12 cellular contexts compared by ENCODE assay signal in the genomic region with DNA sequence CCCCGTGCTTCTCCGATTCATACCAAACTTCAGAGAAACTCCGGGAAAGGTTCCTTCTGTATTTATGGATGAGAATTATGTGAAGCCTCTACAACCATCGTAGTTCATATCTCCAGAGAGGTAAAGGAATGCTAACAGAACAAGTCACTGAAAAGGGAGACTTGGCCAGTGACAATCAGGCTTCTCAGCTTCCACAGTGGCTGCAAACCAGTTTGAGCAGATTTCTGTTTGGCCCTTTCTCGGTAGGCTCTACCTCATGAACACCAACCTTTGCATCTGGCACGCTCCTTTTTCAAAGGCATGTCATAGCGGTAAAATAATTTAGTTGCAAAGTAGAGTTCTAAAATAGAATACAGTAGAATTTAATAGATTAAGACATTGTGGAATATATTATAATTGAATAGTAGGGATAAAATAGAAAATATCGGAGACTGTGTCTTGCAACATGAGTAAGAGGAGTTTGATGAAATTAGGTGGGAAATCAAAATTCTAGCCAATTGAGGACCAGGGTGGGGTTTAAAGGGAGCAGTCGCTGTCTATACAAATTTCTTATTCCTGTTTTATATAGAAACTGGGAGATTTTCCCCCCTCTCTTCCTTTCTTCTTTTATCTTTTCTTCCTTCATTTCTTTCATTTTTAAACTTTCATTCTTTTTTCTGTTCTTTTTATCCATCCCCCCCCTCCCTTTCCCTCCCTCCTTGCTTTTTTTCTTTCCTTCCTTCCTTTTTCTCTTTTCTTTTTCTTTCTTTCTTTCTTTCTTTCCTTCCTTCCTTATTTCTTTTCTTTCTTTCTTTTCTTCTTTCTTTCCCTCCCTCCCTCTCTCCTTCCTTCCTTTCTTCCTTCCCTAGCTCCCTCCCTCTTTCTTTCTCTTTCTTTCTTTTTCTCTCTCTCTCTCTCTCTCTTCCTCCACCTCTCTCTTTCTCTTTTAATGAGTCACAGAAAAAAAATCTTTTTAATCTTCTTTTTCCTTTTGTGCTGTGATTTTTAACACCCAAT.
A peak's percentile ranks its signal among the peaks of the same experiment; 100 is the strongest.
DNase-seq lines count a peak whose midpoint lies in the region; ATAC-seq and TF ChIP-seq lines count a peak whose summit lies in the region.
"Had no signal": no experiment of that assay in that cellular context is flagged by ENCODE, and none has a peak within 500 bp of the region (broad histone marks: within the 10 kb centered on the region; RNA-seq: fewer than 3 reads in every experiment).

No MANE protein-coding gene starts in this region.

- TF ChIP-seq CTCF in lung (IDR thresholded peaks at IDR 0.05; ENCODE audit: control extremely low read depth, extremely low read depth) (no peak), tibial artery (IDR thresholded peaks at IDR 0.05) (no peak), heart left ventricle (IDR thresholded peaks at IDR 0.05) (no peak)

- 81 to 85% methylated on average over 9 of the region's 9 CpGs for WGBS in lung, 2 donors
- 80 to 87% (median 84%) methylated on average over 9 of the region's 9 CpGs for WGBS in heart left ventricle, 4 donors

- H3K27me3 ChIP-seq in lung (ENCODE audit: control insufficient read depth, insufficient read depth): no peaks in the 10 kb centered on the region
- H3K27me3 ChIP-seq in tibial artery: no peaks in the 10 kb centered on the region
- no peaks in the 10 kb centered on the region for H3K27me3 ChIP-seq in heart left ventricle
- H3K27me3 ChIP-seq: ovary had no signal

- H3K36me3 ChIP-seq in lung (ENCODE audit: control insufficient read depth in 2 of 2, insufficient read depth in 2 of 2, low read length in 2 of 2) (no peaks in the 10 kb centered on the region), tibial artery (no peaks in the 10 kb centered on the region), heart left ventricle (no peaks in the 10 kb centered on the region)
- H3K36me3 ChIP-seq: ovary had no signal

- H3K4me1 ChIP-seq in lung (ENCODE audit: control insufficient read depth in 2 of 2, insufficient read depth in 2 of 2, low read length in 2 of 2): peaks cover 0 to 1% of the 10 kb centered on the region in 2 donors
- peaks cover 0 to 28% (median 3%) of the 10 kb centered on the region in 4 donors for H3K4me1 ChIP-seq in tibial artery
- peaks cover 0 to 30% (median 0%) of the 10 kb centered on the region in 12 donors for H3K4me1 ChIP-seq in heart left ventricle

- no peak for DNase-seq in activated naive CD4-positive, alpha-beta T cell treated with anti-CD3 and anti-CD28 coated beads, Interleukin-2, amount 10 ng/mL, durations not matched to agents 7 days and 5 days
- no peak for DNase-seq in activated naive CD4-positive, alpha-beta T cell treated with anti-CD3 and anti-CD28 coated beads for 36 hours
- DNase-seq in lung (ENCODE audit: low spot score) (no peak), tibial artery (no peak), heart left ventricle (no peak), NCI-H2171 (lab: John Stamatoyannopoulos, UW) (no peak)
- DNase-seq: foreskin melanocyte, NCI-H526 treated with DMSO at 0.1 percent for 48 hours, ovary had no signal

- peaks cover 4% of the 10 kb centered on the region for H3K27me3 Mint-ChIP-seq in activated naive CD4-positive, alpha-beta T cell treated with anti-CD3 and anti-CD28 coated beads, Interleukin-2, amount 10 ng/mL, durations not matched to agents 7 days and 5 days
- no peaks in the 10 kb centered on the region for H3K27me3 Mint-ChIP-seq in activated naive CD4-positive, alpha-beta T cell treated with anti-CD3 and anti-CD28 coated beads for 36 hours (ENCODE audit: low read depth)
- H3K27me3 Mint-ChIP-seq in activated naive CD8-positive, alpha-beta T cell: no peaks in the 10 kb centered on the region

- H3K36me3 Mint-ChIP-seq in activated naive CD4-positive, alpha-beta T cell treated with anti-CD3 and anti-CD28 coated beads, Interleukin-2, amount 10 ng/mL, durations not matched to agents 7 days and 5 days: peaks cover 9% of the 10 kb centered on the region
- H3K36me3 Mint-ChIP-seq in activated naive CD4-positive, alpha-beta T cell treated with anti-CD3 and anti-CD28 coated beads for 36 hours (ENCODE audit: low read depth): no peaks in the 10 kb centered on the region
- no peaks in the 10 kb centered on the region for H3K36me3 Mint-ChIP-seq in activated naive CD8-positive, alpha-beta T cell

- intact Hi-C loops in activated naive CD4-positive, alpha-beta T cell treated with anti-CD3 and anti-CD28 coated beads for 36 hours (cut with micrococcal nuclease): loop anchor here (1.0 kb wide), 1 partner anchor 11 kb away; no protein-coding TSS in a partner anchor
- intact Hi-C loops in tibial artery (cut with DNase I; ENCODE audit: low total_unique reads): no loop called here
- intact Hi-C loops in heart left ventricle (cut with DNase I): no loop called here

- H3K4me3 ChIP-seq in lung: no peak overlapping the region
- no peak overlapping the region for H3K4me3 ChIP-seq in tibial artery
- no peak overlapping the region for H3K4me3 ChIP-seq in heart left ventricle
- H3K4me3 ChIP-seq: ovary had no signal

- H3K4me3 Mint-ChIP-seq in activated naive CD4-positive, alpha-beta T cell treated with anti-CD3 and anti-CD28 coated beads, Interleukin-2, amount 10 ng/mL, durations not matched to agents 7 days and 5 days: no peak overlapping the region
- H3K4me3 Mint-ChIP-seq in activated naive CD4-positive, alpha-beta T cell treated with anti-CD3 and anti-CD28 coated beads for 36 hours: no peak overlapping the region
- H3K4me3 Mint-ChIP-seq in activated naive CD8-positive, alpha-beta T cell: peak overlapping the region; percentile 17

- H3K27ac Mint-ChIP-seq in activated naive CD4-positive, alpha-beta T cell treated with anti-CD3 and anti-CD28 coated beads, Interleukin-2, amount 10 ng/mL, durations not matched to agents 7 days and 5 days: peak overlapping the region; percentile 82
- H3K27ac Mint-ChIP-seq in activated naive CD4-positive, alpha-beta T cell treated with anti-CD3 and anti-CD28 coated beads for 36 hours: no peak overlapping the region
- peak overlapping the region; percentile 65 for H3K27ac Mint-ChIP-seq in activated naive CD8-positive, alpha-beta T cell

- CTCF ChIA-PET in activated naive CD4-positive, alpha-beta T cell treated with anti-CD3 and anti-CD28 coated beads, Interleukin-2, amount 10 ng/mL, durations not matched to agents 7 days and 5 days (lab: Charles Lee): interaction anchor here (1.1 kb wide), 1 partner anchor 14 kb away, joined by 3 read pairs; no protein-coding TSS in a partner anchor
- CTCF ChIA-PET in activated naive CD4-positive, alpha-beta T cell treated with anti-CD3 and anti-CD28 coated beads for 36 hours (lab: Charles Lee): interaction anchor here (1.0 kb wide), 1 partner anchor 70 kb away, joined by 3 read pairs; no protein-coding TSS in a partner anchor

- peak; percentile 34 for ATAC-seq in lung (ENCODE audit: insufficient read depth, low FRiP score)
- no peak for ATAC-seq in GM21723 (IDR thresholded peaks at IDR 0.05; ENCODE audit: unreplicated experiment)
- no peak for ATAC-seq in heart left ventricle

- no peaks in the 10 kb centered on the region for H3K9me3 ChIP-seq in lung (ENCODE audit: control insufficient read depth in 2 of 2, insufficient read depth in 1 of 2, low read length in 1 of 2)
- no peaks in the 10 kb centered on the region for H3K9me3 ChIP-seq in tibial artery
- peaks cover 0 to 5% (median 0%) of the 10 kb centered on the region in 12 donors for H3K9me3 ChIP-seq in heart left ventricle
- H3K9me3 ChIP-seq: ovary had no signal

- no peak for TF ChIP-seq POLR2A in heart left ventricle (IDR thresholded peaks at IDR 0.05)

- peaks cover 84% of the 10 kb centered on the region for H3K4me1 Mint-ChIP-seq in activated naive CD4-positive, alpha-beta T cell treated with anti-CD3 and anti-CD28 coated beads, Interleukin-2, amount 10 ng/mL, durations not matched to agents 7 days and 5 days
- H3K4me1 Mint-ChIP-seq in activated naive CD4-positive, alpha-beta T cell treated with anti-CD3 and anti-CD28 coated beads for 36 hours (ENCODE audit: low read depth): peaks cover 41% of the 10 kb centered on the region
- peaks cover 73% of the 10 kb centered on the region for H3K4me1 Mint-ChIP-seq in activated naive CD8-positive, alpha-beta T cell (ENCODE audit: low read depth)

- H3K9me3 Mint-ChIP-seq in activated naive CD4-positive, alpha-beta T cell treated with anti-CD3 and anti-CD28 coated beads, Interleukin-2, amount 10 ng/mL, durations not matched to agents 7 days and 5 days: peaks cover 5% of the 10 kb centered on the region
- peaks cover 2% of the 10 kb centered on the region for H3K9me3 Mint-ChIP-seq in activated naive CD4-positive, alpha-beta T cell treated with anti-CD3 and anti-CD28 coated beads for 36 hours
- no peaks in the 10 kb centered on the region for H3K9me3 Mint-ChIP-seq in activated naive CD8-positive, alpha-beta T cell (ENCODE audit: low read depth)

- H3K27ac ChIP-seq in lung (ENCODE audit: low read depth in 1 of 2, low read length in 1 of 2) (no peak overlapping the region), tibial artery (peak overlapping the region; percentile 50 to 61), heart left ventricle (peak overlapping the region in 2 of 12 donors; percentile 55 to 62)
- H3K27ac ChIP-seq: HL-60, ovary had no signal

Comparison
In these comparisons a context has a peak if more than half of its experiments do, and no peak if none do; other contexts are left out.
1. H3K27ac ChIP-seq: peak in tibial artery (2 of 2); none in lung (0 of 2).